Comparison of ENCODE assay signal across 1 cellular context in the genomic region with DNA sequence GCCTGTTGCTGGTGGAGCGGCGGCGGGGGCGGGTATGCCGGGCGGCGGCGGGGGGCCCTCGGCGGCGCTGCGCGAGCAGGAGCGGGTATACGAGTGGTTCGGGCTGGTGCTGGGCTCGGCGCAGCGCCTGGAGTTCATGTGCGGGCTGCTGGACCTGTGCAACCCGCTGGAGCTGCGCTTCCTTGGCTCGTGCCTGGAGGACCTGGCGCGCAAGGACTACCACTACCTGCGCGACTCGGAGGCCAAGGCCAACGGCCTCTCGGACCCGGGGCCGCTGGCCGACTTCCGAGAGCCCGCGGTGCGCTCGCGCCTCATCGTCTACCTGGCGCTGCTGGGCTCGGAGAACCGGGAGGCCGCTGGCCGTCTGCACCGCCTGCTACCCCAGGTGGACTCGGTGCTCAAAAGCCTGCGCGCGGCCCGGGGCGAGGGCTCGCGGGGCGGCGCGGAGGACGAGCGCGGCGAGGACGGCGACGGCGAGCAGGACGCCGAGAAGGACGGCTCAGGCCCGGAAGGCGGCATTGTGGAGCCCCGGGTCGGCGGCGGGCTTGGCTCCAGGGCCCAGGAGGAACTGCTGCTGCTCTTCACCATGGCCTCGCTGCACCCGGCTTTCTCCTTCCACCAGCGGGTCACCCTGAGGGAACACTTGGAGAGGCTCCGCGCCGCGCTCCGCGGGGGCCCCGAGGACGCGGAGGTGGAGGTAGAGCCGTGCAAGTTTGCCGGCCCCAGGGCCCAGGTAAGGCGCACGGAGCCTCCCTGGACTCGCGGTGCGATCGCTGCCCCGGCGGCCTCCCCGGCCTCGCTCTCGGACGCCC.
TF ChIP-seq lines count a peak whose summit lies in the region.

No MANE protein-coding gene starts in this region.

TF ChIP-seq in HepG2, 621 proteins besides CTCF, POLR2A, EP300 and RAD21 (continued from another document and continues in another):
- TF ChIP-seq, protein P1, sequence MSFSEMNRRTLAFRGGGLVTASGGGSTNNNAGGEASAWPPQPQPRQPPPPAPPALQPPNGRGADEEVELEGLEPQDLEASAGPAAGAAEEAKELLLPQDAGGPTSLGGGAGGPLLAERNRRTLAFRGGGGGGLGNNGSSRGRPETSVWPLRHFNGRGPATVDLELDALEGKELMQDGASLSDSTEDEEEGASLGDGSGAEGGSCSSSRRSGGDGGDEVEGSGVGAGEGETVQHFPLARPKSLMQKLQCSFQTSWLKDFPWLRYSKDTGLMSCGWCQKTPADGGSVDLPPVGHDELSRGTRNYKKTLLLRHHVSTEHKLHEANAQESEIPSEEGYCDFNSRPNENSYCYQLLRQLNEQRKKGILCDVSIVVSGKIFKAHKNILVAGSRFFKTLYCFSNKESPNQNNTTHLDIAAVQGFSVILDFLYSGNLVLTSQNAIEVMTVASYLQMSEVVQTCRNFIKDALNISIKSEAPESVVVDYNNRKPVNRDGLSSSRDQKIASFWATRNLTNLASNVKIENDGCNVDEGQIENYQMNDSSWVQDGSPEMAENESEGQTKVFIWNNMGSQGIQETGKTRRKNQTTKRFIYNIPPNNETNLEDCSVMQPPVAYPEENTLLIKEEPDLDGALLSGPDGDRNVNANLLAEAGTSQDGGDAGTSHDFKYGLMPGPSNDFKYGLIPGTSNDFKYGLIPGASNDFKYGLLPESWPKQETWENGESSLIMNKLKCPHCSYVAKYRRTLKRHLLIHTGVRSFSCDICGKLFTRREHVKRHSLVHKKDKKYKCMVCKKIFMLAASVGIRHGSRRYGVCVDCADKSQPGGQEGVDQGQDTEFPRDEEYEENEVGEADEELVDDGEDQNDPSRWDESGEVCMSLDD (CRISPR knock-in tag; IDR thresholded peaks at IDR 0.05; ENCODE audit: borderline replicate concordance) = no peak
- TF ChIP-seq, protein P2, sequence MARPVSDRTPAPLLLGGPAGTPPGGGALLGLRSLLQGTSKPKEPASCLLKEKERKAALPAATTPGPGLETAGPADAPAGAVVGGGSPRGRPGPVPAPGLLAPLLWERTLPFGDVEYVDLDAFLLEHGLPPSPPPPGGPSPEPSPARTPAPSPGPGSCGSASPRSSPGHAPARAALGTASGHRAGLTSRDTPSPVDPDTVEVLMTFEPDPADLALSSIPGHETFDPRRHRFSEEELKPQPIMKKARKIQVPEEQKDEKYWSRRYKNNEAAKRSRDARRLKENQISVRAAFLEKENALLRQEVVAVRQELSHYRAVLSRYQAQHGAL (CRISPR knock-in tag; IDR thresholded peaks at IDR 0.05; ENCODE audit: not compliant biosample characterization) = no peak
- TF ChIP-seq ESRRA (CRISPR knock-in tag; IDR thresholded peaks at IDR 0.05; ENCODE audit: low read depth) = no peak
- no peak for TF ChIP-seq ZNF772 (CRISPR knock-in tag; IDR thresholded peaks at IDR 0.05)
- 0 out of 2 replicates have a peak, but pooled peaks have one; percentile 30 for TF ChIP-seq HDAC1 (CRISPR knock-in tag; IDR thresholded peaks at IDR 0.05)
- TF ChIP-seq MAF1 (CRISPR knock-in tag; IDR thresholded peaks at IDR 0.05; ENCODE audit: borderline replicate concordance) = no peak
- TF ChIP-seq PAX8 (CRISPR knock-in tag; IDR thresholded peaks at IDR 0.05; ENCODE audit: borderline replicate concordance) = no peak
- TF ChIP-seq, protein P3, sequence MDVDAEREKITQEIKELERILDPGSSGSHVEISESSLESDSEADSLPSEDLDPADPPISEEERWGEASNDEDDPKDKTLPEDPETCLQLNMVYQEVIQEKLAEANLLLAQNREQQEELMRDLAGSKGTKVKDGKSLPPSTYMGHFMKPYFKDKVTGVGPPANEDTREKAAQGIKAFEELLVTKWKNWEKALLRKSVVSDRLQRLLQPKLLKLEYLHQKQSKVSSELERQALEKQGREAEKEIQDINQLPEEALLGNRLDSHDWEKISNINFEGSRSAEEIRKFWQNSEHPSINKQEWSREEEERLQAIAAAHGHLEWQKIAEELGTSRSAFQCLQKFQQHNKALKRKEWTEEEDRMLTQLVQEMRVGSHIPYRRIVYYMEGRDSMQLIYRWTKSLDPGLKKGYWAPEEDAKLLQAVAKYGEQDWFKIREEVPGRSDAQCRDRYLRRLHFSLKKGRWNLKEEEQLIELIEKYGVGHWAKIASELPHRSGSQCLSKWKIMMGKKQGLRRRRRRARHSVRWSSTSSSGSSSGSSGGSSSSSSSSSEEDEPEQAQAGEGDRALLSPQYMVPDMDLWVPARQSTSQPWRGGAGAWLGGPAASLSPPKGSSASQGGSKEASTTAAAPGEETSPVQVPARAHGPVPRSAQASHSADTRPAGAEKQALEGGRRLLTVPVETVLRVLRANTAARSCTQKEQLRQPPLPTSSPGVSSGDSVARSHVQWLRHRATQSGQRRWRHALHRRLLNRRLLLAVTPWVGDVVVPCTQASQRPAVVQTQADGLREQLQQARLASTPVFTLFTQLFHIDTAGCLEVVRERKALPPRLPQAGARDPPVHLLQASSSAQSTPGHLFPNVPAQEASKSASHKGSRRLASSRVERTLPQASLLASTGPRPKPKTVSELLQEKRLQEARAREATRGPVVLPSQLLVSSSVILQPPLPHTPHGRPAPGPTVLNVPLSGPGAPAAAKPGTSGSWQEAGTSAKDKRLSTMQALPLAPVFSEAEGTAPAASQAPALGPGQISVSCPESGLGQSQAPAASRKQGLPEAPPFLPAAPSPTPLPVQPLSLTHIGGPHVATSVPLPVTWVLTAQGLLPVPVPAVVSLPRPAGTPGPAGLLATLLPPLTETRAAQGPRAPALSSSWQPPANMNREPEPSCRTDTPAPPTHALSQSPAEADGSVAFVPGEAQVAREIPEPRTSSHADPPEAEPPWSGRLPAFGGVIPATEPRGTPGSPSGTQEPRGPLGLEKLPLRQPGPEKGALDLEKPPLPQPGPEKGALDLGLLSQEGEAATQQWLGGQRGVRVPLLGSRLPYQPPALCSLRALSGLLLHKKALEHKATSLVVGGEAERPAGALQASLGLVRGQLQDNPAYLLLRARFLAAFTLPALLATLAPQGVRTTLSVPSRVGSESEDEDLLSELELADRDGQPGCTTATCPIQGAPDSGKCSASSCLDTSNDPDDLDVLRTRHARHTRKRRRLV (CRISPR knock-in tag; IDR thresholded peaks at IDR 0.05) = no peak
- no peak for TF ChIP-seq NCOA2 (CRISPR knock-in tag; IDR thresholded peaks at IDR 0.05)
- TF ChIP-seq JUNB (CRISPR knock-in tag; IDR thresholded peaks at IDR 0.05; ENCODE audit: borderline replicate concordance) = no peak
- TF ChIP-seq MIER3 (CRISPR knock-in tag; IDR thresholded peaks at IDR 0.05; ENCODE audit: borderline replicate concordance) = no peak
- TF ChIP-seq BCL6 (CRISPR knock-in tag; IDR thresholded peaks at IDR 0.05) = no peak
- TF ChIP-seq, protein P4, sequence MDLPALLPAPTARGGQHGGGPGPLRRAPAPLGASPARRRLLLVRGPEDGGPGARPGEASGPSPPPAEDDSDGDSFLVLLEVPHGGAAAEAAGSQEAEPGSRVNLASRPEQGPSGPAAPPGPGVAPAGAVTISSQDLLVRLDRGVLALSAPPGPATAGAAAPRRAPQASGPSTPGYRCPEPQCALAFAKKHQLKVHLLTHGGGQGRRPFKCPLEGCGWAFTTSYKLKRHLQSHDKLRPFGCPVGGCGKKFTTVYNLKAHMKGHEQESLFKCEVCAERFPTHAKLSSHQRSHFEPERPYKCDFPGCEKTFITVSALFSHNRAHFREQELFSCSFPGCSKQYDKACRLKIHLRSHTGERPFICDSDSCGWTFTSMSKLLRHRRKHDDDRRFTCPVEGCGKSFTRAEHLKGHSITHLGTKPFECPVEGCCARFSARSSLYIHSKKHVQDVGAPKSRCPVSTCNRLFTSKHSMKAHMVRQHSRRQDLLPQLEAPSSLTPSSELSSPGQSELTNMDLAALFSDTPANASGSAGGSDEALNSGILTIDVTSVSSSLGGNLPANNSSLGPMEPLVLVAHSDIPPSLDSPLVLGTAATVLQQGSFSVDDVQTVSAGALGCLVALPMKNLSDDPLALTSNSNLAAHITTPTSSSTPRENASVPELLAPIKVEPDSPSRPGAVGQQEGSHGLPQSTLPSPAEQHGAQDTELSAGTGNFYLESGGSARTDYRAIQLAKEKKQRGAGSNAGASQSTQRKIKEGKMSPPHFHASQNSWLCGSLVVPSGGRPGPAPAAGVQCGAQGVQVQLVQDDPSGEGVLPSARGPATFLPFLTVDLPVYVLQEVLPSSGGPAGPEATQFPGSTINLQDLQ (CRISPR knock-in tag; IDR thresholded peaks at IDR 0.05) = 0 out of 2 replicates have a peak, but pooled peaks have one; percentile 37
- TF ChIP-seq, protein P5, sequence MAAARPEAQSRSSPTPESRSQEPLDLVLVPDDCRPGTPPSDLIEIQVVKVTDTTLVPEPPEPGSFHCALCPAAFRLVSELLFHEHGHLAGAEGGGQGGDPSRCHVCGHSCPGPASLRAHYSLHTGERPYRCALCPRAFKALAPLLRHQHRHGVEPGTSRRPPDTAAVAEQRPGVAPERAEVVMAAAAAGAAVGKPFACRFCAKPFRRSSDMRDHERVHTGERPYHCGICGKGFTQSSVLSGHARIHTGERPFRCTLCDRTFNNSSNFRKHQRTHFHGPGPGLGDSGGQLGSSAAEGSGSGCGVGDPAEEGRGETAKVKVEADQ (CRISPR knock-in tag; IDR thresholded peaks at IDR 0.05; ENCODE audit: borderline replicate concordance) = no peak
- 0 out of 2 replicates have a peak, but pooled peaks have one; percentile 28 for TF ChIP-seq ZSCAN20 (CRISPR knock-in tag; IDR thresholded peaks at IDR 0.05; ENCODE audit: borderline replicate concordance)
- no peak for TF ChIP-seq SCMH1 (CRISPR knock-in tag; IDR thresholded peaks at IDR 0.05; ENCODE audit: borderline replicate concordance)
- TF ChIP-seq, protein P6, sequence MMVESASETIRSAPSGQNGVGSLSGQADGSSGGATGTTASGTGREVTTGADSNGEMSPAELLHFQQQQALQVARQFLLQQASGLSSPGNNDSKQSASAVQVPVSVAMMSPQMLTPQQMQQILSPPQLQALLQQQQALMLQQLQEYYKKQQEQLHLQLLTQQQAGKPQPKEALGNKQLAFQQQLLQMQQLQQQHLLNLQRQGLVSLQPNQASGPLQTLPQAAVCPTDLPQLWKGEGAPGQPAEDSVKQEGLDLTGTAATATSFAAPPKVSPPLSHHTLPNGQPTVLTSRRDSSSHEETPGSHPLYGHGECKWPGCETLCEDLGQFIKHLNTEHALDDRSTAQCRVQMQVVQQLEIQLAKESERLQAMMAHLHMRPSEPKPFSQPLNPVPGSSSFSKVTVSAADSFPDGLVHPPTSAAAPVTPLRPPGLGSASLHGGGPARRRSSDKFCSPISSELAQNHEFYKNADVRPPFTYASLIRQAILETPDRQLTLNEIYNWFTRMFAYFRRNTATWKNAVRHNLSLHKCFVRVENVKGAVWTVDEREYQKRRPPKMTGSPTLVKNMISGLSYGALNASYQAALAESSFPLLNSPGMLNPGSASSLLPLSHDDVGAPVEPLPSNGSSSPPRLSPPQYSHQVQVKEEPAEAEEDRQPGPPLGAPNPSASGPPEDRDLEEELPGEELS (CRISPR knock-in tag; IDR thresholded peaks at IDR 0.05) = no peak
- 0 out of 2 replicates have a peak, but pooled peaks have one; percentile 15 for TF ChIP-seq MYC (CRISPR knock-in tag; IDR thresholded peaks at IDR 0.05; ENCODE audit: borderline replicate concordance)
- no peak for TF ChIP-seq ZNF441 (CRISPR knock-in tag; IDR thresholded peaks at IDR 0.05; ENCODE audit: borderline replicate concordance)
- TF ChIP-seq, protein P7, sequence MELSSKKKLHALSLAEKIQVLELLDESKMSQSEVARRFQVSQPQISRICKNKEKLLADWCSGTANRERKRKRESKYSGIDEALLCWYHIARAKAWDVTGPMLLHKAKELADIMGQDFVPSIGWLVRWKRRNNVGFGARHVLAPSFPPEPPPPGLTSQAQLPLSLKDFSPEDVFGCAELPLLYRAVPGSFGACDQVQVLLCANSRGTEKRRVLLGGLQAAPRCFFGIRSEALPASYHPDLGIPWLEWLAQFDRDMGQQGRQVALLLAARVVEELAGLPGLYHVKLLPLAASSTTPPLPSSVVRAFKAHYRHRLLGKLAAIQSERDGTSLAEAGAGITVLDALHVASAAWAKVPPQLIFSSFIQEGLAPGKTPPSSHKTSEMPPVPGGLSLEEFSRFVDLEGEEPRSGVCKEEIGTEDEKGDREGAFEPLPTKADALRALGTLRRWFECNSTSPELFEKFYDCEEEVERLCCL (CRISPR knock-in tag; IDR thresholded peaks at IDR 0.05; ENCODE audit: borderline replicate concordance) = no peak
- no peak for TF ChIP-seq ZNF619 (CRISPR knock-in tag; IDR thresholded peaks at IDR 0.05)
- TF ChIP-seq, protein P8, sequence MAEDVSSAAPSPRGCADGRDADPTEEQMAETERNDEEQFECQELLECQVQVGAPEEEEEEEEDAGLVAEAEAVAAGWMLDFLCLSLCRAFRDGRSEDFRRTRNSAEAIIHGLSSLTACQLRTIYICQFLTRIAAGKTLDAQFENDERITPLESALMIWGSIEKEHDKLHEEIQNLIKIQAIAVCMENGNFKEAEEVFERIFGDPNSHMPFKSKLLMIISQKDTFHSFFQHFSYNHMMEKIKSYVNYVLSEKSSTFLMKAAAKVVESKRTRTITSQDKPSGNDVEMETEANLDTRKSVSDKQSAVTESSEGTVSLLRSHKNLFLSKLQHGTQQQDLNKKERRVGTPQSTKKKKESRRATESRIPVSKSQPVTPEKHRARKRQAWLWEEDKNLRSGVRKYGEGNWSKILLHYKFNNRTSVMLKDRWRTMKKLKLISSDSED (CRISPR knock-in tag; IDR thresholded peaks at IDR 0.05) = no peak
- TF ChIP-seq TOPORS (CRISPR knock-in tag; IDR thresholded peaks at IDR 0.05) = 0 out of 2 replicates have a peak, but pooled peaks have one; percentile 44
- TF ChIP-seq SMAD1 (CRISPR knock-in tag; IDR thresholded peaks at IDR 0.05; ENCODE audit: borderline replicate concordance, low read depth) = no peak
- no peak for TF ChIP-seq RFXAP (CRISPR knock-in tag; IDR thresholded peaks at IDR 0.05; ENCODE audit: borderline replicate concordance)
- TF ChIP-seq SAP130 (CRISPR knock-in tag; IDR thresholded peaks at IDR 0.05; ENCODE audit: low read depth) = peak; percentile 34
- no peak for TF ChIP-seq TEAD3 (CRISPR knock-in tag; optimal IDR thresholded peaks at IDR 0.05; ENCODE audit: borderline replicate concordance)
- TF ChIP-seq RFX5 (IDR thresholded peaks at IDR 0.05; ENCODE audit: low read depth, low read length) = no peak
- TF ChIP-seq, protein P9, sequence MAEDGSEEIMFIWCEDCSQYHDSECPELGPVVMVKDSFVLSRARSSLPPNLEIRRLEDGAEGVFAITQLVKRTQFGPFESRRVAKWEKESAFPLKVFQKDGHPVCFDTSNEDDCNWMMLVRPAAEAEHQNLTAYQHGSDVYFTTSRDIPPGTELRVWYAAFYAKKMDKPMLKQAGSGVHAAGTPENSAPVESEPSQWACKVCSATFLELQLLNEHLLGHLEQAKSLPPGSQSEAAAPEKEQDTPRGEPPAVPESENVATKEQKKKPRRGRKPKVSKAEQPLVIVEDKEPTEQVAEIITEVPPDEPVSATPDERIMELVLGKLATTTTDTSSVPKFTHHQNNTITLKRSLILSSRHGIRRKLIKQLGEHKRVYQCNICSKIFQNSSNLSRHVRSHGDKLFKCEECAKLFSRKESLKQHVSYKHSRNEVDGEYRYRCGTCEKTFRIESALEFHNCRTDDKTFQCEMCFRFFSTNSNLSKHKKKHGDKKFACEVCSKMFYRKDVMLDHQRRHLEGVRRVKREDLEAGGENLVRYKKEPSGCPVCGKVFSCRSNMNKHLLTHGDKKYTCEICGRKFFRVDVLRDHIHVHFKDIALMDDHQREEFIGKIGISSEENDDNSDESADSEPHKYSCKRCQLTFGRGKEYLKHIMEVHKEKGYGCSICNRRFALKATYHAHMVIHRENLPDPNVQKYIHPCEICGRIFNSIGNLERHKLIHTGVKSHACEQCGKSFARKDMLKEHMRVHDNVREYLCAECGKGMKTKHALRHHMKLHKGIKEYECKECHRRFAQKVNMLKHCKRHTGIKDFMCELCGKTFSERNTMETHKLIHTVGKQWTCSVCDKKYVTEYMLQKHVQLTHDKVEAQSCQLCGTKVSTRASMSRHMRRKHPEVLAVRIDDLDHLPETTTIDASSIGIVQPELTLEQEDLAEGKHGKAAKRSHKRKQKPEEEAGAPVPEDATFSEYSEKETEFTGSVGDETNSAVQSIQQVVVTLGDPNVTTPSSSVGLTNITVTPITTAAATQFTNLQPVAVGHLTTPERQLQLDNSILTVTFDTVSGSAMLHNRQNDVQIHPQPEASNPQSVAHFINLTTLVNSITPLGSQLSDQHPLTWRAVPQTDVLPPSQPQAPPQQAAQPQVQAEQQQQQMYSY (CRISPR knock-in tag; IDR thresholded peaks at IDR 0.05) = no peak
